In the genomic region with DNA sequence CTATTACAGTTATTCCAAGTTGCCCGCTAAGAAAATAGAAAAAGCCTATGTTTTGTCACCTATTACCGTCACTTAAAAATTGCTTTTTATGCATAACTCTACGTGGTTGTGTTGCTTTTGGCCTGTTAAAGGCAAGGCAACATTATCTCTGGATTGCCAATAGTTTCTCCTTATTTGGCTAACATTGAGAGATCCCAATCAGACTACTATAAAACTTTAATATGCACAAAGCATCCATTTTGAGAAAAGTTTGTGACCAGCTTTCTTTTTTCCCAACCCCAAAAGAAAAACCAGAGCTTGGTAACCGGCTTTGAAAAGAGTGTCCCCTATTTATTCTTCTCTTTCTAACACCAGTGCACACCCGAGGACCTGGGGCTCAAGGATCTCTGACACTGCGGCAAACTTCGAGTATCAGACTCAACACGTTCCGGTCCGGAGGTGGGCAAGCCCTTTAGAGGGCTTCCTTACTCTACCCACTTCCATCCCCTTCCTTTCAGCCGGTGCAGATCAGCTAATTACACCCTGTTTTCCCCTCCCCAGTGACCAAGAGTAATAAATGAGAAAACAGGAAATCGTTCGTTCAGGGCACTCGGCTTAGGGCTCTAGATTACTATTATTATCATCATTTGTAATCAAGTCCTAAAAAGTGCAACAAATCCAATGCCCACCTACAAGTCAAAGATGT, we compare ENCODE assay signal across 8 cellular contexts. TPM values are rescaled to one million over a fixed set of nuclear protein-coding genes. Genes with fewer than 3 reads are reported as not detected.
DNase-seq lines count a peak whose midpoint lies in the region; ATAC-seq and TF ChIP-seq lines count a peak whose summit lies in the region.

No MANE protein-coding gene starts in this region.

- H3K36me3 Mint-ChIP-seq in IgD-negative memory B cell: no peaks in the 10 kb centered on the region
- peaks cover 1% of the 10 kb centered on the region for H3K36me3 Mint-ChIP-seq in activated T-cell treated with anti-CD3 and anti-CD28 coated beads, Interleukin-2, amount 50 U/mL, for 4 hours (ENCODE audit: insufficient read depth)

- peak overlapping the region; percentile 71 for H3K4me2 ChIP-seq in parathyroid adenoma (ENCODE audit: low read length)

- H3K27me3 ChIP-seq in ACC112 (ENCODE audit: insufficient read depth, low read length) (no peaks in the 10 kb centered on the region), parathyroid adenoma (ENCODE audit: control insufficient read depth, insufficient read depth, low read length) (no peaks in the 10 kb centered on the region)

- H3K9ac ChIP-seq in parathyroid adenoma: peak overlapping the region; percentile 79

- H3K4me3 Mint-ChIP-seq in IgD-negative memory B cell: peak overlapping the region; percentile 88 to 100 (median 98)
- H3K4me3 Mint-ChIP-seq in activated T-cell treated with anti-CD3 and anti-CD28 coated beads, Interleukin-2, amount 50 U/mL, for 4 hours: peak overlapping the region; percentile 99

- no peak for DNase-seq in activated T-cell treated with anti-CD3 and anti-CD28 coated beads, Interleukin-2, amount 50 U/mL, for 4 hours
- DNase-seq in germinal center (ENCODE audit: low spot score): peak; percentile 12
- DNase-seq in left lobe of liver (ENCODE audit: low spot score): no peak
- DNase-seq in kidney glomerular epithelial cell (lab: John Stamatoyannopoulos, UW): no peak

- H2AFZ ChIP-seq in ACC112 (ENCODE audit: low read length, unreplicated experiment) (no peak overlapping the region), parathyroid adenoma (peak overlapping the region; percentile 90)

- H3K4me1 Mint-ChIP-seq in IgD-negative memory B cell: peaks cover 40 to 54% (median 47%) of the 10 kb centered on the region in 3 donors
- peaks cover 39% of the 10 kb centered on the region for H3K4me1 Mint-ChIP-seq in activated T-cell treated with anti-CD3 and anti-CD28 coated beads, Interleukin-2, amount 50 U/mL, for 4 hours (ENCODE audit: low read depth)

- H3K9me3 Mint-ChIP-seq in IgD-negative memory B cell: peaks cover 0 to 2% (median 0%) of the 10 kb centered on the region in 3 donors
- no peaks in the 10 kb centered on the region for H3K9me3 Mint-ChIP-seq in activated T-cell treated with anti-CD3 and anti-CD28 coated beads, Interleukin-2, amount 50 U/mL, for 4 hours

- no peaks in the 10 kb centered on the region for H3K9me3 ChIP-seq in parathyroid adenoma (ENCODE audit: control insufficient read depth, low read length)

- H3K36me3 ChIP-seq in ACC112 (ENCODE audit: insufficient read depth, low read length) (no peaks in the 10 kb centered on the region), parathyroid adenoma (ENCODE audit: control insufficient read depth, insufficient read depth, low read length) (no peaks in the 10 kb centered on the region)

- peaks cover 13% of the 10 kb centered on the region for H3K4me1 ChIP-seq in ACC112 (ENCODE audit: control insufficient read depth, insufficient read depth, low read length, unreplicated experiment)
- H3K4me1 ChIP-seq in parathyroid adenoma: peaks cover 4% of the 10 kb centered on the region

- H3K79me2 ChIP-seq in ACC112 (ENCODE audit: control insufficient read depth, insufficient read depth, low read length, unreplicated experiment) (peaks cover 80% of the 10 kb centered on the region), parathyroid adenoma (peaks cover 30% of the 10 kb centered on the region)

- H3K4me3 ChIP-seq in ACC112 (ENCODE audit: low read depth, low read length) (peak overlapping the region; percentile 99), parathyroid adenoma (ENCODE audit: low read depth, low read length) (peak overlapping the region; percentile 96)

- H3K27ac Mint-ChIP-seq in IgD-negative memory B cell: peak overlapping the region; percentile 79 to 99 (median 96)

- ATAC-seq in GM18868 (IDR thresholded peaks at IDR 0.05; ENCODE audit: unreplicated experiment) (peak; percentile 2), left lobe of liver (no peak)
- ATAC-seq in activated T-cell treated with anti-CD3 and anti-CD28 coated beads, Interleukin-2, amount 50 U/mL, for 4 hours: no peak

- no peak for TF ChIP-seq CTCF in parathyroid adenoma (IDR thresholded peaks at IDR 0.05)

- H3K27ac ChIP-seq in ACC112 (ENCODE audit: low read depth, low read length) (peak overlapping the region; percentile 82), parathyroid adenoma (peak overlapping the region; percentile 92)

- H3K27me3 Mint-ChIP-seq in IgD-negative memory B cell: no peaks in the 10 kb centered on the region
- H3K27me3 Mint-ChIP-seq in activated T-cell treated with anti-CD3 and anti-CD28 coated beads, Interleukin-2, amount 50 U/mL, for 4 hours (ENCODE audit: low read depth): no peaks in the 10 kb centered on the region

RNA-seq across cellular contexts. Expression of a gene that starts 1.2 kb away (rescaled TPM):
- 85.4 TPM for polyA plus RNA-seq in IgD-negative memory B cell
- total RNA-seq in activated T-cell treated with anti-CD3 and anti-CD28 coated beads, Interleukin-2, amount 50 U/mL, for 4 hours: 10 to 100 TPM; 51.0 to 62.5 (median 56.8) TPM
- 15.6 TPM for total RNA-seq in left lobe of liver
